10 cellular contexts compared by ENCODE assay signal in genomic region chr10:91034042-91034441, GRCh38.
A peak's percentile ranks its signal among the peaks of the same experiment; 100 is the strongest.
DNase-seq lines count a peak whose midpoint lies in the region; ATAC-seq, FAIRE-seq and TF ChIP-seq lines count a peak whose summit lies in the region.
"Had no signal": no experiment of that assay in that cellular context is flagged by ENCODE, and none has a peak within 500 bp of the region (broad histone marks: within the 10 kb centered on the region; RNA-seq: fewer than 3 reads in every experiment).

No MANE protein-coding gene starts in this region.

- POLR2A ChIA-PET in CD4-positive, alpha-beta memory T cell (lab: Charles Lee; ENCODE audit: partially characterized antibody), result interaction anchor here (0.8 kb wide), 1 partner anchor 890 kb away, joined by 4 read pairs; the partner anchor contains the start of gene BTAF1
- POLR2A ChIA-PET in naive thymus-derived CD8-positive, alpha-beta T cell (lab: Charles Lee), result interaction anchor here (1.4 to 1.5 kb wide), 2 partner anchors 27 to 129 kb away, joined by 5 to 10 read pairs; no protein-coding TSS in a partner anchor
- POLR2A ChIA-PET in HepG2 (lab: Yijun Ruan, JAX), result no interaction called here

- in situ Hi-C loops in HepG2 (cut with HindIII; ENCODE audit: extremely low pct_ligation_motif_present, low pct_unique_long_range_greater_than_20kb), result no loop called here

- H3K27me3 Mint-ChIP-seq in CD4-positive, alpha-beta memory T cell, result no peaks in the 10 kb centered on the region
- no peaks in the 10 kb centered on the region for H3K27me3 Mint-ChIP-seq in activated naive CD8-positive, alpha-beta T cell
- no peaks in the 10 kb centered on the region for H3K27me3 Mint-ChIP-seq in naive thymus-derived CD8-positive, alpha-beta T cell

- H3K4me1 Mint-ChIP-seq in CD4-positive, alpha-beta memory T cell, result peaks cover 16 to 31% (median 20%) of the 10 kb centered on the region in 4 donors
- H3K4me1 Mint-ChIP-seq in activated naive CD8-positive, alpha-beta T cell (ENCODE audit: low read depth), result peaks cover 21% of the 10 kb centered on the region
- peaks cover 16 to 31% (median 26%) of the 10 kb centered on the region in 4 donors for H3K4me1 Mint-ChIP-seq in naive thymus-derived CD8-positive, alpha-beta T cell

- TF ChIP-seq POLR2A in heart left ventricle (IDR thresholded peaks at IDR 0.05) (no peak), HepG2 (IDR thresholded peaks at IDR 0.05; ENCODE audit: insufficient read depth in 1 of 2, low read depth in 2 of 2, low read length in 2 of 2) (no peak)

- no peak for FAIRE-seq in HepG2 (lab: Jason Lieb, UNC)
- FAIRE-seq: RCC 7860 had no signal

- H4K20me1 ChIP-seq in HepG2 (ENCODE audit: insufficient read depth, low read length), result no peaks in the 10 kb centered on the region

- no peaks in the 10 kb centered on the region for H3K79me2 ChIP-seq in HepG2 (ENCODE audit: insufficient read depth, low read length)

- TF ChIP-seq CTCF in heart left ventricle (IDR thresholded peaks at IDR 0.05) (no peak), HepG2 (CRISPR knock-in tag; IDR thresholded peaks at IDR 0.05) (no peak)

- no TSS peak for BruUV-seq in HepG2 (replicated peaks; lab: Mats Ljungman, UMichigan)

- no peaks in the 10 kb centered on the region for H3K36me3 ChIP-seq in CD4-positive, alpha-beta memory T cell (ENCODE audit: insufficient read depth, low read length)
- H3K36me3 ChIP-seq in aorta (ENCODE audit: control insufficient read depth in 1 of 2, insufficient read depth in 2 of 2, low read length in 1 of 2), result no peaks in the 10 kb centered on the region
- H3K36me3 ChIP-seq in heart left ventricle, result no peaks in the 10 kb centered on the region
- no peaks in the 10 kb centered on the region for H3K36me3 ChIP-seq in HepG2 (replicated peaks in 1 of 2; ENCODE audit: control insufficient read depth in 1 of 2, insufficient read depth in 2 of 2, low read length in 2 of 2)

- no peaks in the 10 kb centered on the region for H3K36me3 Mint-ChIP-seq in CD4-positive, alpha-beta memory T cell
- no peaks in the 10 kb centered on the region for H3K36me3 Mint-ChIP-seq in activated naive CD8-positive, alpha-beta T cell
- H3K36me3 Mint-ChIP-seq in naive thymus-derived CD8-positive, alpha-beta T cell, result no peaks in the 10 kb centered on the region

- H3K9me3 ChIP-seq in CD4-positive, alpha-beta memory T cell (ENCODE audit: control insufficient read depth in 1 of 2, low read length in 2 of 2), result no peaks in the 10 kb centered on the region
- H3K9me3 ChIP-seq in aorta (ENCODE audit: control insufficient read depth, low read length) (no peaks in the 10 kb centered on the region), heart left ventricle (no peaks in the 10 kb centered on the region), HepG2 (ENCODE audit: low read length) (no peaks in the 10 kb centered on the region)

- TF ChIP-seq EP300 in HepG2 (IDR thresholded peaks at IDR 0.05; ENCODE audit: low read depth in 2 of 2, low read length in 2 of 2) (no peak), HepG2 (CRISPR knock-in tag; IDR thresholded peaks at IDR 0.05; ENCODE audit: borderline replicate concordance) (no peak)

- no peak for TF ChIP-seq RAD21 in HepG2 (CRISPR knock-in tag; IDR thresholded peaks at IDR 0.05)

- H3K27ac ChIP-seq in CD4-positive, alpha-beta memory T cell (ENCODE audit: low read depth, low read length), result peak overlapping the region; percentile 13
- no peak overlapping the region for H3K27ac ChIP-seq in aorta (ENCODE audit: low read depth in 1 of 2, low read length in 2 of 2)
- H3K27ac ChIP-seq in heart left ventricle, result peak overlapping the region in 5 of 12 donors; percentile 4 to 65 (median 13)
- H3K27ac ChIP-seq in HepG2 (ENCODE audit: extremely low read length, insufficient read depth, low read length), result no peak overlapping the region

- H3K4me1 ChIP-seq in CD4-positive, alpha-beta memory T cell (ENCODE audit: insufficient read depth, low read length), result peaks cover 25% of the 10 kb centered on the region
- H3K4me1 ChIP-seq in aorta (ENCODE audit: control insufficient read depth in 1 of 2, insufficient read depth in 2 of 2, low read length in 2 of 2) (no peaks in the 10 kb centered on the region), heart left ventricle (peaks cover 0 to 31% (median 13%) of the 10 kb centered on the region in 12 donors), HepG2 (ENCODE audit: insufficient read depth, low read length) (peaks cover 10% of the 10 kb centered on the region)

- intact Hi-C loops in CD4-positive, alpha-beta memory T cell (cut with micrococcal nuclease), result no loop called here
- intact Hi-C loops in aorta (cut with DNase I), result no loop called here
- intact Hi-C loops in heart left ventricle (cut with DNase I), result loop anchor here in 1 of 10 donors (10.0 kb wide), 1 partner anchor 211 kb away; no protein-coding TSS in a partner anchor
- intact Hi-C loops in HepG2 (cut with micrococcal nuclease; ENCODE audit: unreplicated experiment), result no loop called here

- peak overlapping the region; percentile 64 to 96 (median 89) for H3K27ac Mint-ChIP-seq in CD4-positive, alpha-beta memory T cell
- peak overlapping the region; percentile 86 for H3K27ac Mint-ChIP-seq in activated naive CD8-positive, alpha-beta T cell
- H3K27ac Mint-ChIP-seq in naive thymus-derived CD8-positive, alpha-beta T cell, result peak overlapping the region; percentile 80 to 98 (median 89)

- WGBS in aorta, 2 donors, result 79% methylated on average over 3 of the region's 3 CpGs
- 61 to 69% (median 65%) methylated on average over 3 of the region's 3 CpGs for WGBS in heart left ventricle, 4 donors
- WGBS in HepG2 (ENCODE audit: low lambda C conversion rate), result 25% methylated on average over 3 of the region's 3 CpGs

- no peaks in the 10 kb centered on the region for H3K27me3 ChIP-seq in CD4-positive, alpha-beta memory T cell (ENCODE audit: insufficient read depth, low read length)
- H3K27me3 ChIP-seq in aorta (ENCODE audit: control insufficient read depth in 1 of 2, insufficient read depth in 2 of 2, low read length in 1 of 2) (no peaks in the 10 kb centered on the region), heart left ventricle (no peaks in the 10 kb centered on the region), HepG2 (ENCODE audit: control insufficient read depth in 1 of 2, insufficient read depth in 2 of 2, low read length in 2 of 2) (peaks cover 3 to 4% of the 10 kb centered on the region in 2 experiments; a peak in 2 of 5 replicates)

- H2AFZ ChIP-seq in HepG2 (ENCODE audit: low read length), result no peak overlapping the region

- DNase-seq in CD4-positive, alpha-beta memory T cell, result peak; percentile 49 to 76 (median 65)
- DNase-seq in Jurkat, Clone E6-1 (ENCODE audit: low read depth, low spot score), result peak; percentile 82
- peak in 9 of 10 donors; percentile 1 to 79 (median 50) for DNase-seq in naive thymus-derived CD8-positive, alpha-beta T cell
- DNase-seq in aorta (no peak), heart left ventricle (no peak), RKO (ENCODE audit: low spot score) (no peak), HepG2 (ENCODE audit: low spot score) (no peak)
- DNase-seq: NCI-H345 had no signal

- H3K9ac ChIP-seq in HepG2 (ENCODE audit: insufficient read depth, low read depth, low read length), result no peak overlapping the region

- H3K4me3 Mint-ChIP-seq in CD4-positive, alpha-beta memory T cell, result peak overlapping the region in 6 of 8 donors; percentile 40 to 81 (median 69)
- peak overlapping the region; percentile 46 for H3K4me3 Mint-ChIP-seq in activated naive CD8-positive, alpha-beta T cell
- H3K4me3 Mint-ChIP-seq in naive thymus-derived CD8-positive, alpha-beta T cell, result peak overlapping the region in 9 of 10 donors; percentile 8 to 82 (median 68)

- ATAC-seq in naive thymus-derived CD8-positive, alpha-beta T cell, result peak; percentile 97 to 99
- ATAC-seq in aorta (ENCODE audit: low FRiP score), result no peak
- no peak for ATAC-seq in heart left ventricle
- no peak for ATAC-seq in HepG2

- H3K9me3 Mint-ChIP-seq in CD4-positive, alpha-beta memory T cell, result peaks cover 0 to 2% (median 0%) of the 10 kb centered on the region in 8 donors
- no peaks in the 10 kb centered on the region for H3K9me3 Mint-ChIP-seq in activated naive CD8-positive, alpha-beta T cell (ENCODE audit: low read depth)
- H3K9me3 Mint-ChIP-seq in naive thymus-derived CD8-positive, alpha-beta T cell, result peaks cover 0 to 14% (median 2%) of the 10 kb centered on the region in 9 donors

- CTCF ChIA-PET in CD4-positive, alpha-beta memory T cell (lab: Charles Lee; ENCODE audit: partially characterized antibody), result interaction anchor here (0.7 to 3.0 kb wide), 4 partner anchors 28 to 264 kb away, joined by 4 to 13 read pairs (median 4); no protein-coding TSS in a partner anchor
- CTCF ChIA-PET in HepG2 (lab: Yijun Ruan, JAX; ENCODE audit: low intra/inter-chr PET ratio, low total read pairs), result no interaction called here

- H3K4me2 ChIP-seq in HepG2 (ENCODE audit: low read depth, low read length), result no peak overlapping the region

- no peak overlapping the region for H3K4me3 ChIP-seq in CD4-positive, alpha-beta memory T cell (ENCODE audit: low read length in 2 of 2)
- H3K4me3 ChIP-seq in Jurkat, Clone E6-1 (ENCODE audit: low read length), result no peak overlapping the region
- no peak overlapping the region for H3K4me3 ChIP-seq in aorta (ENCODE audit: low read length in 2 of 2)
- no peak overlapping the region for H3K4me3 ChIP-seq in heart left ventricle
- no peak overlapping the region for H3K4me3 ChIP-seq in HepG2 (replicated peaks in 1 of 3; ENCODE audit: insufficient read depth in 1 of 3, low read depth in 2 of 3, low read length in 3 of 3)

TF ChIP-seq in HepG2, 621 proteins besides CTCF, POLR2A, EP300 and RAD21 (continues in another document):
- no peak for TF ChIP-seq ZEB1 (IDR thresholded peaks at IDR 0.05; ENCODE audit: insufficient replicate concordance, low read depth)
- TF ChIP-seq ELF4 (CRISPR knock-in tag; IDR thresholded peaks at IDR 0.05; ENCODE audit: borderline replicate concordance), result no peak
- no peak for TF ChIP-seq TCF12 (IDR thresholded peaks at IDR 0.05)
- no peak for TF ChIP-seq TCF12 (CRISPR knock-in tag; IDR thresholded peaks at IDR 0.05)
- TF ChIP-seq LRRFIP1 (CRISPR knock-in tag; conservative IDR thresholded peaks at IDR 0.05), result no peak

Comparison
In these comparisons a context has a peak if more than half of its experiments do, and no peak if none do; other contexts are left out.
1. DNase-seq: peak in CD4-positive, alpha-beta memory T cell (5 of 5), Jurkat, Clone E6-1 (single experiment) and naive thymus-derived CD8-positive, alpha-beta T cell (9 of 10); none in aorta (0 of 2), heart left ventricle (0 of 5), RKO (single experiment) and HepG2 (single experiment).
2. ATAC-seq: peak in naive thymus-derived CD8-positive, alpha-beta T cell (2 of 2); none in aorta (single experiment), heart left ventricle (0 of 4) and HepG2 (single experiment).
3. Peak in every context shown above with its lines, with median percentiles within 50 percentile points of each other: H3K27ac Mint-ChIP-seq and H3K4me3 Mint-ChIP-seq.